23 cellular contexts compared by ENCODE assay signal in the genomic region with DNA sequence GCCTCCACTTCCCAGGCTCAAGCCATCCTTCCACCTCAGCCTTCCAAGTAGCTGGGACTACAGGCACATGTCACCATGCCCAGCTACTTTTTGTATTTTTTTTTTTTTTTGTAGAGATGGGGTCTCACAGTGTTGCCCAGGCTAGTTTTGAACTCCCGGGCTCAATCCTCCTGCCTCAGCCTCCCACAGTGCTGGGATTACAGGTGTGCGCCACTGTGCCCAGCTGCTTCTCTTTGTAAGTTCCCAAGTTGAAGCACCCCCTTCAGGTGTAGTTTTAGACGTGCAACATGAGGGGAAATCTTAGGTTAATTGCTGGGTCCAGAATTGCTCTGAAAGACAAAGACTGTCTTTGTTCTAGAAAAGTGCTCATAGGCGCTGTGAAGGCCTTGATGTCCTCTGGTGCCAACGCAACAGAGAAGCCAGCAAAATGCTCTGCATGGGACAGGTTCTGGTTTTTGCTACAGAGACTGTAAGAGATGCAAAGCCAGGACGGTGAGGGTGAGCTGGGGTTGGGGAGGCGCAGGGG. TPM values are rescaled to one million over a fixed set of nuclear protein-coding genes. Genes with fewer than 3 reads are reported as not detected.
DNase-seq lines count a peak whose midpoint lies in the region; ATAC-seq and TF ChIP-seq lines count a peak whose summit lies in the region.
"Had no signal": no experiment of that assay in that cellular context is flagged by ENCODE, and none has a peak within 500 bp of the region (broad histone marks: within the 10 kb centered on the region; RNA-seq: fewer than 3 reads in every experiment).

No MANE protein-coding gene starts in this region.

- peak; percentile 21 for TF ChIP-seq CTCF in astrocyte of the cerebellum (IDR thresholded peaks at IDR 0.05; ENCODE audit: low read depth, low read length, missing control alignments)

- in situ Hi-C loops in astrocyte of the cerebellum (cut with HindIII; ENCODE audit: low sequenced_read_pairs): no loop called here

- H3K27me3 Mint-ChIP-seq in memory B cell: no peaks in the 10 kb centered on the region
- H3K27me3 Mint-ChIP-seq in natural killer cell treated with Interleukin-12 subunit alpha and Interleukin-12 subunit beta and Interleukin-15 and Interleukin-18, amount 100 ng/mL, for 72 hours: no peaks in the 10 kb centered on the region
- H3K27me3 Mint-ChIP-seq: activated naive CD8-positive, alpha-beta T cell treated with anti-CD3 and anti-CD28 coated beads, Interleukin-2, amount 10 ng/mL, durations not matched to agents 7 days and 5 days; CD4-positive, alpha-beta memory T cell; naive thymus-derived CD8-positive, alpha-beta T cell had no signal

- peaks cover 3% of the 10 kb centered on the region for H3K4me1 Mint-ChIP-seq in memory B cell
- H3K4me1 Mint-ChIP-seq in natural killer cell treated with Interleukin-12 subunit alpha and Interleukin-12 subunit beta and Interleukin-15 and Interleukin-18, amount 100 ng/mL, for 72 hours (ENCODE audit: low read depth in 2 of 2): peaks cover 0 to 3% of the 10 kb centered on the region in 2 donors

- H3K36me3 Mint-ChIP-seq in memory B cell: no peaks in the 10 kb centered on the region
- H3K36me3 Mint-ChIP-seq in natural killer cell treated with Interleukin-12 subunit alpha and Interleukin-12 subunit beta and Interleukin-15 and Interleukin-18, amount 100 ng/mL, for 72 hours: no peaks in the 10 kb centered on the region
- H3K36me3 Mint-ChIP-seq: CD4-positive, alpha-beta memory T cell; naive thymus-derived CD8-positive, alpha-beta T cell had no signal

- no peak for ATAC-seq in memory B cell (ENCODE audit: low read depth)
- no peak for ATAC-seq in HG02938 (IDR thresholded peaks at IDR 0.05; ENCODE audit: unreplicated experiment)
- ATAC-seq in natural killer cell treated with Interleukin-12 subunit alpha and Interleukin-12 subunit beta and Interleukin-15 and Interleukin-18, amount 100 ng/mL, for 72 hours: no peak
- ATAC-seq: A549; activated CD8-positive, alpha-beta T cell treated with anti-CD3 and anti-CD28 coated beads, Interleukin-2, amount 10 ng/mL, durations not matched to agents 7 days and 5 days; left ventricle myocardium superior; naive thymus-derived CD8-positive, alpha-beta T cell had no signal

- DNase-seq in 8988T (peak; percentile 18), HuH-7 (ENCODE audit: low spot score) (peak; percentile 42), astrocyte of the cerebellum (ENCODE audit: low read depth) (no peak), memory B cell (ENCODE audit: low spot score in 2 of 2) (no peak), OCI-M2 (lab: John Stamatoyannopoulos, UW; ENCODE audit: unreplicated experiment) (no peak), NCI-H1436 (lab: John Stamatoyannopoulos, UW) (no peak)
- no peak for DNase-seq in natural killer cell treated with Interleukin-12 subunit alpha and Interleukin-12 subunit beta and Interleukin-15 and Interleukin-18, amount 100 ng/mL, for 72 hours (ENCODE audit: low spot score)
- DNase-seq: activated CD8-positive, alpha-beta T cell treated with anti-CD3 and anti-CD28 coated beads, Interleukin-2, amount 10 ng/mL, durations not matched to agents 7 days and 5 days; activated effector memory CD4-positive, alpha-beta T cell treated with Interleukin-2 at 50 U/mL for 16 hours; activated naive CD8-positive, alpha-beta T cell treated with anti-CD3 and anti-CD28 coated beads, Interleukin-2, amount 10 ng/mL, durations not matched to agents 7 days and 5 days; activated T-cell treated with anti-CD3 and anti-CD28 coated beads for 4 hours; CD4-positive, alpha-beta memory T cell; Kasumi-1; left ventricle myocardium superior; naive thymus-derived CD8-positive, alpha-beta T cell; NCI-H1092; NCI-H187 treated with DMSO at 0.1 percent for 48 hours; NCI-H526 treated with DMSO at 0.1 percent for 48 hours; stomach; thyroid gland had no signal

- H3K27ac Mint-ChIP-seq in memory B cell: peak overlapping the region; percentile 1
- no peak overlapping the region for H3K27ac Mint-ChIP-seq in natural killer cell treated with Interleukin-12 subunit alpha and Interleukin-12 subunit beta and Interleukin-15 and Interleukin-18, amount 100 ng/mL, for 72 hours
- H3K27ac Mint-ChIP-seq: activated CD8-positive, alpha-beta T cell treated with anti-CD3 and anti-CD28 coated beads, Interleukin-2, amount 10 ng/mL, durations not matched to agents 7 days and 5 days had no signal

- no peak overlapping the region for H3K4me3 ChIP-seq in astrocyte of the cerebellum (ENCODE audit: low read depth, low read length)
- H3K4me3 ChIP-seq: A549, HAP-1, stomach, thyroid gland had no signal

- no peak overlapping the region for H3K4me3 Mint-ChIP-seq in memory B cell
- H3K4me3 Mint-ChIP-seq in natural killer cell treated with Interleukin-12 subunit alpha and Interleukin-12 subunit beta and Interleukin-15 and Interleukin-18, amount 100 ng/mL, for 72 hours: no peak overlapping the region
- H3K4me3 Mint-ChIP-seq: activated CD8-positive, alpha-beta T cell treated with anti-CD3 and anti-CD28 coated beads, Interleukin-2, amount 10 ng/mL, durations not matched to agents 7 days and 5 days; activated naive CD8-positive, alpha-beta T cell treated with anti-CD3 and anti-CD28 coated beads, Interleukin-2, amount 10 ng/mL, durations not matched to agents 7 days and 5 days; CD4-positive, alpha-beta memory T cell; naive thymus-derived CD8-positive, alpha-beta T cell had no signal

- H3K9me3 Mint-ChIP-seq in memory B cell: no peaks in the 10 kb centered on the region
- no peaks in the 10 kb centered on the region for H3K9me3 Mint-ChIP-seq in natural killer cell treated with Interleukin-12 subunit alpha and Interleukin-12 subunit beta and Interleukin-15 and Interleukin-18, amount 100 ng/mL, for 72 hours
- H3K9me3 Mint-ChIP-seq: activated naive CD8-positive, alpha-beta T cell treated with anti-CD3 and anti-CD28 coated beads, Interleukin-2, amount 10 ng/mL, durations not matched to agents 7 days and 5 days; naive thymus-derived CD8-positive, alpha-beta T cell had no signal

RNA-seq across cellular contexts. Expression of a gene that starts 46.6 kb away (rescaled TPM):
- total RNA-seq in natural killer cell treated with Interleukin-12 subunit alpha and Interleukin-12 subunit beta and Interleukin-15 and Interleukin-18, amount 100 ng/mL, for 72 hours: 100 to 1,000 TPM; 375 to 624 TPM

Comparison
In these comparisons a context has a peak if more than half of its experiments do, and no peak if none do; other contexts are left out.
1. DNase-seq: peak in 8988T (single experiment) and HuH-7 (single experiment); none in astrocyte of the cerebellum (single experiment), memory B cell (0 of 2), natural killer cell treated with Interleukin-12 subunit alpha and Interleukin-12 subunit beta and Interleukin-15 and Interleukin-18, amount 100 ng/mL, for 72 hours (single experiment), OCI-M2 (single experiment) and NCI-H1436 (single experiment).